28 cellular contexts compared by ENCODE assay signal in the genomic region with DNA sequence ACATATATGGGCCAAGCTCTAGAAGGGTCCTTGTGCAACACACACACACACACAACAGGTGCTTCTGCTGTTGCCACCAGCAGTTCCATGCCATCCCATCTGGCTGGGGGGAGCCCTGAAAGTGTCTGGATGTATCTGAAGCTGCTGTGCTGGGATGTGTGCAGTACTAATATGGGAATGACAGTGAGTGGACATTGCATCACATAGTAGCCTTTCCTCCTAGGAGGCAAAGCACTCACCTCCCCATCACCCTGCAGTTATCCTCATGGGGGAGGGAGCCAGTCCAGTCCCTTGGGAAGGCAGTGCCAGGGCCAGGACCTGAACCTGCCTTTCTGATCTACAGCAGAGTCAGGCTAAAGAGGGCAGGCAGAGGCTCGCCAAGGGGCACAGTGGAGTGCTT.
"Had no signal": no experiment of that assay in that cellular context is flagged by ENCODE, and none has a peak within 500 bp of the region (broad histone marks: within the 10 kb centered on the region; RNA-seq: fewer than 3 reads in every experiment).

No MANE protein-coding gene starts in this region.

- H3K4me3 Mint-ChIP-seq: activated CD4-positive, alpha-beta memory T cell treated with anti-CD3 and anti-CD28 coated beads, Interleukin-2, amount 10 ng/mL, durations not matched to agents 7 days and 5 days; activated CD4-positive, alpha-beta T cell treated with anti-CD3 and anti-CD28 coated beads, Interleukin-2, amount 10 ng/mL, durations not matched to agents 7 days and 5 days; activated naive CD8-positive, alpha-beta T cell; activated T-cell treated with anti-CD3 and anti-CD28 coated beads, Interleukin-2, amount 50 U/mL, for 4 hours; activated T-helper 17 cell treated with anti-CD3 and anti-CD28 coated beads, Interleukin-2, amount 50 U/mL, for 72 hours; WTC11 had no signal

- ATAC-seq: activated T-cell treated with anti-CD3 and anti-CD28 coated beads, Interleukin-2, amount 50 U/mL, for 4 hours; activated T-helper 17 cell treated with anti-CD3 and anti-CD28 coated beads, Interleukin-2, amount 50 U/mL, for 72 hours; body of pancreas; gastroesophageal sphincter; WTC11 had no signal

- DNase-seq: activated CD4-positive, alpha-beta memory T cell treated with anti-CD3 and anti-CD28 coated beads, Interleukin-2, amount 10 ng/mL, durations not matched to agents 7 days and 5 days; activated CD4-positive, alpha-beta T cell treated with anti-CD3 and anti-CD28 coated beads for 1 hour; activated CD4-positive, alpha-beta T cell treated with anti-CD3 and anti-CD28 coated beads for 4 hours; activated CD4-positive, alpha-beta T cell treated with anti-CD3 and anti-CD28 coated beads, Interleukin-2, amount 10 ng/mL, durations not matched to agents 7 days and 5 days; activated CD4-positive, alpha-beta T cell treated with anti-CD3 and anti-CD28 coated beads, Interleukin-2, amount 50 U/mL, for 4 hours; activated effector memory CD4-positive, alpha-beta T cell treated with Interleukin-2 at 50 U/mL for 16 hours; activated gamma-delta T cell treated with Interleukin-2 at 50 U/mL for 16 hours; activated naive CD4-positive, alpha-beta T cell treated with anti-CD3 and anti-CD28 coated beads, Interleukin-2, amount 50 U/mL, for 16 hours; activated naive CD4-positive, alpha-beta T cell treated with Interleukin-2 at 50 U/mL for 16 hours; activated T-cell treated with anti-CD3 and anti-CD28 coated beads, Interleukin-2, amount 50 U/mL, for 4 hours; amniotic stem cell; anterior cingulate cortex; body of pancreas; central memory CD4-positive, alpha-beta T cell; cerebellar nuclear complex; colonic mucosa; effector CD8-positive, alpha-beta T cell; esophagus squamous epithelium; foreskin melanocyte; heart right ventricle; T-helper 1 cell; T-helper 2 cell had no signal

- H3K27ac Mint-ChIP-seq: activated CD4-positive, alpha-beta memory T cell treated with anti-CD3 and anti-CD28 coated beads, Interleukin-2, amount 10 ng/mL, durations not matched to agents 7 days and 5 days; activated CD4-positive, alpha-beta T cell treated with anti-CD3 and anti-CD28 coated beads, Interleukin-2, amount 10 ng/mL, durations not matched to agents 7 days and 5 days; activated naive CD8-positive, alpha-beta T cell; activated T-helper 17 cell treated with anti-CD3 and anti-CD28 coated beads, Interleukin-2, amount 50 U/mL, for 72 hours; WTC11 had no signal

- H3K27ac ChIP-seq: body of pancreas, colonic mucosa, epithelial cell of prostate, esophagus squamous epithelium, gastroesophageal sphincter, heart right ventricle, VCaP had no signal

- H3K9me3 ChIP-seq: body of pancreas, colonic mucosa, esophagus squamous epithelium, gastroesophageal sphincter, heart right ventricle had no signal

- H3K36me3 Mint-ChIP-seq: activated naive CD8-positive, alpha-beta T cell; WTC11 had no signal

- H3K36me3 ChIP-seq: colonic mucosa, esophagus squamous epithelium, gastroesophageal sphincter, heart right ventricle had no signal

- H3K4me1 ChIP-seq: body of pancreas, colonic mucosa had no signal

- H3K4me1 Mint-ChIP-seq: activated CD4-positive, alpha-beta memory T cell treated with anti-CD3 and anti-CD28 coated beads, Interleukin-2, amount 10 ng/mL, durations not matched to agents 7 days and 5 days; activated T-helper 17 cell treated with anti-CD3 and anti-CD28 coated beads, Interleukin-2, amount 50 U/mL, for 72 hours had no signal

- H3K27me3 ChIP-seq: body of pancreas, colonic mucosa, esophagus squamous epithelium, gastroesophageal sphincter, heart right ventricle had no signal

- H3K27me3 Mint-ChIP-seq: activated naive CD8-positive, alpha-beta T cell had no signal

- H3K4me3 ChIP-seq: body of pancreas, colonic mucosa, esophagus squamous epithelium, gastroesophageal sphincter, heart right ventricle had no signal
